27 cellular contexts compared by ENCODE assay signal in the genomic region with DNA sequence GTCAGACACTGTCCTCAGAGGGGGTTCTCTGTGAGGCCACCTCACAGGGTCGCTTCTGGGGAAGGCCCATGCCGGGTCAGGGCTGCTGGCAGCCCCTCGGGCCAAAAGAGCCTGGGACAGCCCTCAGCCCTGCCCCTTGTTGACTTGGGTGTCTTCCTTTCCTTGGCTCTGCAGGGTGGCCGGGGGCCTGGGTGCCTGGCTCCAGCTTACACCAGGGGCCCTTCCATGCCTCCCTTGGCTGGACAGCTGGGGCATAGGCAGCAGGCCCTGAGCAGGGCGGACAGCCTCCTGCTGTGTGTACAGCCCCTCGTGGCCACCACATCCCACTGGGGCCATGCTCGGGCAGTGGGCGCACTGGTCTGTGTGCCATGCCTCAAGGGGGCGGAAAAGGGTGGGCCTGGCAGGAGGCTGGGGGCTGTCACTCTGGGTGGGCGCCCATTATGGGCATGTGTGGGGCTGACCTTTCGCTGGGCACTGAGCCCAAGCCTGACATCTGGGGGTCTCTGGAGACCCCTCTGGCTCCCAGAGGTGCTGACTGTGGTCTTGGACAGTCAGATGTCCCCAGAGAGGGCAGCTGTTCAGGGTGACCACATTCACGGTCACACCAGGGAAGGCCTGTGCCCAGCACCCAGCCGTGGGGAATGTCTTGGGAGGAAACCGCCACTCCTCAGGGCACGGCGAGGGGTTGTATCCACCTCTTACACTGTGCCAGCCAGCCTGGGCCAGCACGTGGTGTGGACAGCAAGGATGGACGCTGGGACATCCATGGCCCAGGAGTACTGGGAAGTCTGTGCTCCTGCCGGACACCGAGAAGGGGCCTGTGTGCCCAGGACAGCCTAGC.
DNase-seq lines count a peak whose midpoint lies in the region; ATAC-seq and TF ChIP-seq lines count a peak whose summit lies in the region.
"Had no signal": no experiment of that assay in that cellular context is flagged by ENCODE, and none has a peak within 500 bp of the region (broad histone marks: within the 10 kb centered on the region; RNA-seq: fewer than 3 reads in every experiment).

No MANE protein-coding gene starts in this region.

- in situ Hi-C loops in GM13976 (cut with MboI; ENCODE audit: low sequenced_read_pairs, unreplicated experiment), result no loop called here

- TF ChIP-seq POLR2A in sigmoid colon (IDR thresholded peaks at IDR 0.05), result no peak

- no peaks in the 10 kb centered on the region for H3K27me3 ChIP-seq in sigmoid colon
- H3K27me3 ChIP-seq: MG63 had no signal

- no peaks in the 10 kb centered on the region for H3K9me3 ChIP-seq in sigmoid colon
- H3K9me3 ChIP-seq: lower lobe of right lung, MG63 had no signal

- H3K4me1 ChIP-seq in sigmoid colon, result no peaks in the 10 kb centered on the region
- H3K4me1 ChIP-seq: lower lobe of right lung had no signal

- DNase-seq in activated CD8-positive, alpha-beta memory T cell treated with anti-CD3 and anti-CD28 coated beads, Interleukin-2, amount 50 U/mL, for 48 hours, result peak; percentile 47
- DNase-seq in activated CD8-positive, alpha-beta memory T cell treated with anti-CD3 and anti-CD28 coated beads for 24 hours, result no peak
- DNase-seq in GM13976 (ENCODE audit: low spot score) (peak; percentile 10), islet precursor cell (peak; percentile 33), sigmoid colon (peak; percentile 60), T-helper 2 cell (no peak), DMS153 (lab: John Stamatoyannopoulos, UW) (no peak)
- DNase-seq: activated CD4-positive, alpha-beta T cell treated with anti-CD3 and anti-CD28 coated beads, Interleukin-2, amount 50 U/mL, for 48 hours; cortex of kidney; DMS 273 treated with DMSO at 0.1 percent for 48 hours; EL; glutamatergic neuron; KG1; lower lobe of right lung; MG63; NCI-H1930; NCI-H524; occipital lobe; stimulated activated naive B cell treated with anti-CD40 and anti-IgM and Interleukin-4, amounts not matched to agents 10 μg/mL and 1 μg/mL and 100 μg/mL, for 72 hours; substantia nigra; T-helper 17 cell had no signal

- TF ChIP-seq CTCF in GM13976 (IDR thresholded peaks at IDR 0.05; ENCODE audit: borderline replicate concordance, control extremely low read depth, extremely low read depth, insufficient read depth, missing control alignments) (no peak), sigmoid colon (IDR thresholded peaks at IDR 0.05) (no peak)

- TF ChIP-seq EP300 in sigmoid colon (IDR thresholded peaks at IDR 0.05), result no peak

- no peaks in the 10 kb centered on the region for H3K36me3 ChIP-seq in sigmoid colon
- H3K36me3 ChIP-seq: lower lobe of right lung, MG63 had no signal

- no peak for ATAC-seq in GM19351 (IDR thresholded peaks at IDR 0.05; ENCODE audit: unreplicated experiment)
- ATAC-seq: activated naive CD4-positive, alpha-beta T cell treated with anti-CD3 and anti-CD28 coated beads, Interleukin-2, amount 50 U/mL, for 72 hours; CD8-positive, alpha-beta T cell; lower lobe of right lung; natural killer cell treated with Interleukin-12 subunit alpha and Interleukin-12 subunit beta and Interleukin-15 and Interleukin-18, amount 100 ng/mL, for 72 hours; SK-N-SH treated with all-trans-retinoic acid at 6 μM for 48 hours; stimulated activated naive B cell treated with anti-CD40 and anti-IgM and Interleukin-4, amounts not matched to agents 10 μg/mL and 1 μg/mL and 100 μg/mL, for 72 hours; T-helper 17 cell had no signal

- intact Hi-C loops in sigmoid colon (cut with DNase I), result no loop called here

- no peak overlapping the region for H3K27ac ChIP-seq in sigmoid colon
- H3K27ac ChIP-seq: lower lobe of right lung, skin epidermis had no signal

- WGBS in sigmoid colon, 2 donors, result 84 to 92% methylated on average over 20 of the region's 20 CpGs

- H3K4me3 ChIP-seq in sigmoid colon, result no peak overlapping the region
- H3K4me3 ChIP-seq: lower lobe of right lung, MG63, skin epidermis had no signal

Comparison
In these comparisons a context has a peak if more than half of its experiments do, and no peak if none do; other contexts are left out.
1. DNase-seq: peak in activated CD8-positive, alpha-beta memory T cell treated with anti-CD3 and anti-CD28 coated beads, Interleukin-2, amount 50 U/mL, for 48 hours (single experiment), GM13976 (single experiment), islet precursor cell (single experiment) and sigmoid colon (single experiment); none in activated CD8-positive, alpha-beta memory T cell treated with anti-CD3 and anti-CD28 coated beads for 24 hours (single experiment), T-helper 2 cell (0 of 5) and DMS153 (single experiment).